In genomic region chr12:71312767-71313375, GRCh38 we compare ENCODE assay signal across 22 cellular contexts.
A peak's percentile ranks its signal among the peaks of the same experiment; 100 is the strongest.
DNase-seq lines count a peak whose midpoint lies in the region; ATAC-seq, FAIRE-seq and TF ChIP-seq lines count a peak whose summit lies in the region.
"Had no signal": no experiment of that assay in that cellular context is flagged by ENCODE, and none has a peak within 500 bp of the region (broad histone marks: within the 10 kb centered on the region; RNA-seq: fewer than 3 reads in every experiment).

No MANE protein-coding gene starts in this region.

- no peak for TF ChIP-seq CTCF in bronchial epithelial cell (IDR thresholded peaks at IDR 0.05; ENCODE audit: insufficient read depth, low read length, severe bottlenecking)

- no peaks in the 10 kb centered on the region for H3K27me3 ChIP-seq in bronchial epithelial cell (ENCODE audit: control insufficient read depth, insufficient read depth, low read length)
- H3K27me3 ChIP-seq: tibial artery had no signal

- no peaks in the 10 kb centered on the region for H3K36me3 ChIP-seq in bronchial epithelial cell (ENCODE audit: control insufficient read depth, insufficient read depth, low read length)
- H3K36me3 ChIP-seq: tibial artery had no signal

- DNase-seq in A172 (ENCODE audit: low spot score), result peak; percentile 56
- peak; percentile 21 for DNase-seq in LHCN-M2 (ENCODE audit: low read depth)
- peak; percentile 82 for DNase-seq in bronchial epithelial cell (ENCODE audit: low read depth)
- peak; percentile 28 for DNase-seq in iris pigment epithelial cell (ENCODE audit: low read depth)
- DNase-seq in occipital lobe (lab: John Stamatoyannopoulos, UW), result no peak
- no peak for DNase-seq in NCI-H1930 (lab: John Stamatoyannopoulos, UW)
- DNase-seq: activated CD4-positive, alpha-beta T cell treated with anti-CD3 and anti-CD28 coated beads, Interleukin-2, amount 50 U/mL, for 1 hour; activated naive CD8-positive, alpha-beta T cell treated with anti-CD3 and anti-CD28 coated beads, Interleukin-2, amount 10 ng/mL, durations not matched to agents 7 days and 5 days; activated T-cell treated with anti-CD3 and anti-CD28 coated beads, Interleukin-2, amount 50 U/mL, for 48 hours; CD4-positive, alpha-beta T cell; central memory CD4-positive, alpha-beta T cell; effector memory CD4-positive, alpha-beta T cell; left cardiac atrium; NK-92 treated with Interleukin-12 subunit alpha and Interleukin-12 subunit beta, amount 100 ng/mL, for 24 hours; SIG-M5; T-helper 9 cell; tibial artery had no signal

- no peak for FAIRE-seq in bronchial epithelial cell (lab: Jason Lieb, UNC)
- FAIRE-seq: A549 had no signal

- no peak for ATAC-seq in GM21737 (IDR thresholded peaks at IDR 0.05; ENCODE audit: unreplicated experiment)
- ATAC-seq in GM19351 (IDR thresholded peaks at IDR 0.05; ENCODE audit: unreplicated experiment), result no peak
- ATAC-seq: A549; left cardiac atrium; stimulated activated effector memory CD8-positive, alpha-beta T cell treated with anti-CD3 and anti-CD28 coated beads, Interleukin-12 subunit alpha, Interleukin-12 subunit beta, amount 100 ng/mL, for 72 hours had no signal

- H3K4me3 ChIP-seq in bronchial epithelial cell (ENCODE audit: low read depth, low read length), result no peak overlapping the region
- H3K4me3 ChIP-seq: A549, smooth muscle cell, tibial artery had no signal

Comparison
In these comparisons a context has a peak if more than half of its experiments do, and no peak if none do; other contexts are left out.
1. DNase-seq: peak in A172 (single experiment), LHCN-M2 (single experiment), bronchial epithelial cell (single experiment) and iris pigment epithelial cell (single experiment); none in occipital lobe (single experiment) and NCI-H1930 (0 of 2).